Comparison of ENCODE assay signal across 8 cellular contexts in genomic region chr19:40662925-40663711, GRCh38. TPM values are rescaled to one million over a fixed set of nuclear protein-coding genes. Genes with fewer than 3 reads are reported as not detected.
DNase-seq lines count a peak whose midpoint lies in the region; ATAC-seq, FAIRE-seq and TF ChIP-seq lines count a peak whose summit lies in the region.

No MANE protein-coding gene starts in this region.

- POLR2A ChIA-PET in A549 (lab: Yijun Ruan, JAX), result interaction anchor here (0.8 to 2.9 kb wide), 16 partner anchors 9 to 600 kb away, joined by 3 to 19 read pairs (median 8); partner anchors contain the start of genes ACTMAP, COQ8B, EGLN2 and ITPKC

- CTCF ChIA-PET in A549 (lab: Yijun Ruan, JAX), result interaction anchor here (0.6 to 16.6 kb wide), 95 partner anchors 10 to 659 kb away, joined by 3 to 178 read pairs (median 4); partner anchors contain the start of genes ACTMAP, COQ8B, EGLN2 and ITPKC

- H3K9me3 ChIP-seq in A549 (no peaks in the 10 kb centered on the region), keratinocyte (ENCODE audit: control insufficient read depth, low read depth, low read length) (no peaks in the 10 kb centered on the region)

- ATAC-seq in A549 (peak; percentile 79 to 87), GM18519 (IDR thresholded peaks at IDR 0.05; ENCODE audit: low FRiP score, unreplicated experiment) (peak; percentile 70), HG03064 (IDR thresholded peaks at IDR 0.05; ENCODE audit: low read depth, unreplicated experiment) (peak; percentile 52)

- dilution Hi-C loops in keratinocyte (cut with MboI; ENCODE audit: extremely low pct_ligation_motif_present, low sequenced_read_pairs), result no loop called here

- WGBS in A549 (ENCODE audit: missing lambda C conversion rate), result 1% methylated on average over 56 of the region's 62 CpGs

- TF ChIP-seq POLR2A in A549 (IDR thresholded peaks at IDR 0.05; ENCODE audit: low read length), result peak; percentile 50

- H3K4me3 ChIP-seq in A549, result peak overlapping the region; percentile 57
- peak overlapping the region; percentile 61 to 80 (median 64) for H3K4me3 ChIP-seq in keratinocyte (ENCODE audit: control insufficient read depth in 2 of 3, extremely low read depth in 1 of 3, insufficient read depth in 2 of 3, low read depth in 1 of 3, low read length in 3 of 3)

- H3K27me3 ChIP-seq in keratinocyte (ENCODE audit: control insufficient read depth, extremely low read depth, insufficient read depth, low read length), result no peaks in the 10 kb centered on the region

- TF ChIP-seq EP300 in A549 (IDR thresholded peaks at IDR 0.05), result no peak

- peak; percentile 100 for TF ChIP-seq RAD21 in A549 (conservative IDR thresholded peaks at IDR 0.05 in 1 of 2, IDR thresholded peaks at IDR 0.05 in 1 of 2)

- H3K4me2 ChIP-seq in A549 (peak overlapping the region; percentile 80), keratinocyte (ENCODE audit: control insufficient read depth, extremely low read depth, insufficient read depth, low read depth, low read length) (peak overlapping the region; percentile 84)

- peak overlapping the region; percentile 81 to 83 for H3K27ac ChIP-seq in A549
- peak overlapping the region; percentile 87 for H3K27ac ChIP-seq in caudate nucleus (ENCODE audit: low read depth, low read length)
- no peak overlapping the region for H3K27ac ChIP-seq in keratinocyte (ENCODE audit: control insufficient read depth, insufficient read depth, low read length)

- H3K9me1 ChIP-seq in keratinocyte (ENCODE audit: control insufficient read depth, extremely low read depth, insufficient read depth, low read length), result no peaks in the 10 kb centered on the region

- peaks cover 0 to under 1% of the 10 kb centered on the region in 2 experiments for H3K36me3 ChIP-seq in keratinocyte (ENCODE audit: control insufficient read depth in 2 of 2, extremely low read depth in 1 of 2, insufficient read depth in 2 of 2, low read length in 2 of 2)

- TF ChIP-seq CTCF in A549 (IDR thresholded peaks at IDR 0.05) (peak; percentile 100), keratinocyte (optimal IDR thresholded peaks at IDR 0.05 in 1 of 3, IDR thresholded peaks at IDR 0.05 in 1 of 3, conservative IDR thresholded peaks at IDR 0.05 in 1 of 3; ENCODE audit: extremely low read depth in 1 of 3, insufficient read depth in 2 of 3, low read length in 3 of 3) (peak in 1 of 3 experiments; percentile 91)

- H2AFZ ChIP-seq in keratinocyte (ENCODE audit: control insufficient read depth, low read length), result peak overlapping the region; percentile 84

- FAIRE-seq in A549 (lab: Jason Lieb, UNC), result peak; percentile 94
- FAIRE-seq in keratinocyte (lab: Jason Lieb, UNC), result no peak

- peak overlapping the region; percentile 78 for H3K9ac ChIP-seq in keratinocyte (ENCODE audit: control insufficient read depth, extremely low read depth, insufficient read depth, low read length)

- DNase-seq in A549 (ENCODE audit: low read depth in 1 of 2, low spot score in 1 of 2) (peak; percentile 95 to 97), NCI-H2171 (lab: John Stamatoyannopoulos, UW) (peak; percentile 81), caudate nucleus (lab: John Stamatoyannopoulos, UW) (peak in 59 of 61 donors; percentile 20 to 91 (median 78)), keratinocyte (ENCODE audit: low read depth, low spot score) (no peak)
- peak; percentile 83 for DNase-seq in activated CD4-positive, CD25-positive, alpha-beta regulatory T cell treated with anti-CD3 and anti-CD28 coated beads, Interleukin-2, amount 50 U/mL, for 16 hours (ENCODE audit: low read depth, low spot score)
- peak; percentile 84 to 90 for DNase-seq in stimulated activated CD4-positive, alpha-beta T cell treated with anti-CD3 and anti-CD28 coated beads, Interleukin-12 subunit alpha, Interleukin-12 subunit beta, amount 100 ng/mL, for 24 hours (ENCODE audit: low read depth in 2 of 2)

- H3K79me2 ChIP-seq in keratinocyte (ENCODE audit: control insufficient read depth, insufficient read depth, low read length), result no peaks in the 10 kb centered on the region

- H3K4me1 ChIP-seq in A549 (peaks cover 39% of the 10 kb centered on the region), keratinocyte (ENCODE audit: control insufficient read depth, extremely low read depth, insufficient read depth, low read length) (peaks cover 14% of the 10 kb centered on the region)

- H4K20me1 ChIP-seq in keratinocyte (ENCODE audit: control insufficient read depth, extremely low read depth, insufficient read depth, low read length), result no peaks in the 10 kb centered on the region

TF ChIP-seq in A549, 52 proteins besides CTCF, POLR2A, EP300 and RAD21 (continues in another document):
- TF ChIP-seq MAZ (IDR thresholded peaks at IDR 0.05; ENCODE audit: borderline replicate concordance, low read depth, low read length) (0 out of 2 replicates have a peak, but pooled peaks have one; percentile 68), ESRRA (IDR thresholded peaks at IDR 0.05; ENCODE audit: borderline replicate concordance, low read length) (0 out of 2 replicates have a peak, but pooled peaks have one; percentile 56), HDAC2 (IDR thresholded peaks at IDR 0.05) (no peak), MYC (IDR thresholded peaks at IDR 0.05; ENCODE audit: borderline replicate concordance, low read length) (peak; percentile 100), USF2 (IDR thresholded peaks at IDR 0.05) (peak; percentile 94)

RNA-seq across cellular contexts. Expression of gene NUMBL, which starts 27.3 kb away (rescaled TPM):
- polyA plus RNA-seq in A549 (2011; rRNA removed) (19.4 and 21.1 TPM in 2 replicates), A549 (2017; fragmentation: RNase III; extraction: RNeasy Plus Mini Kit Qiagen cat#74134 plus additional on column Dnase treatment) (26.6 to 29.7 TPM (median 28.7 TPM) in 3 replicates), keratinocyte (5.5 to 6.0 TPM (median 5.7 TPM) in 3 replicates)
- 41.5 and 47.8 TPM in 2 replicates for polyA plus RNA-seq in A549 (2012; cell fraction: cytosol; rRNA removed)
- 114 and 125 TPM in 2 replicates for polyA plus RNA-seq in A549 (2012; cell fraction: nucleus; rRNA removed)
- 13.8 and 13.9 TPM in 2 replicates for polyA minus RNA-seq in A549 (2011; rRNA and poly(A)+ RNA removed)
- polyA plus RNA-seq in keratinocyte (2011; ENCODE audit: low read depth), result 2.1 TPM
- polyA plus RNA-seq in keratinocyte (2011; cell fraction: cytosol; rRNA removed), result 2.8 and 6.6 TPM in 2 replicates
- 17.4 and 21.6 TPM in 2 replicates for polyA plus RNA-seq in keratinocyte (2011; cell fraction: nucleus; rRNA removed)
- polyA plus RNA-seq in keratinocyte (2012; ENCODE audit: low replicate concordance), result 5.1 and 6.9 TPM in 2 replicates
- 7.4 to 12.4 TPM (median 7.8 TPM) in 3 replicates for polyA minus RNA-seq in keratinocyte
- 7.7 TPM for polyA minus RNA-seq in keratinocyte (2011; cell fraction: cytosol; rRNA and poly(A)+ RNA removed)
- polyA minus RNA-seq in keratinocyte (2011; cell fraction: nucleus; rRNA and poly(A)+ RNA removed), result 6.2 and 12.3 TPM in 2 replicates

RNA-seq across cellular contexts. Expression of gene COQ8B, which starts 53.6 kb away (rescaled TPM):
- 43.9 and 47.2 TPM in 2 replicates for polyA plus RNA-seq in A549 (2011; rRNA removed)
- 55.5 and 70.2 TPM in 2 replicates for polyA plus RNA-seq in A549 (2012; cell fraction: cytosol; rRNA removed)
- polyA plus RNA-seq in A549 (2012; cell fraction: nucleus; rRNA removed), result 158 and 174 TPM in 2 replicates
- polyA plus RNA-seq in A549 (2017; fragmentation: RNase III; extraction: RNeasy Plus Mini Kit Qiagen cat#74134 plus additional on column Dnase treatment), result 55.3 to 64.9 TPM (median 63.6 TPM) in 3 replicates
- polyA minus RNA-seq in A549 (2011; rRNA and poly(A)+ RNA removed), result 55.3 TPM in 2 replicates
- 11.0 to 13.8 TPM (median 13.8 TPM) in 3 replicates for polyA plus RNA-seq in keratinocyte
- polyA plus RNA-seq in keratinocyte (2011; ENCODE audit: low read depth), result 2.0 TPM
- 4.9 and 9.7 TPM in 2 replicates for polyA plus RNA-seq in keratinocyte (2011; cell fraction: cytosol; rRNA removed)
- polyA plus RNA-seq in keratinocyte (2011; cell fraction: nucleus; rRNA removed), result 17.3 and 23.2 TPM in 2 replicates
- 10.2 and 16.4 TPM in 2 replicates for polyA plus RNA-seq in keratinocyte (2012; ENCODE audit: low replicate concordance)
- polyA minus RNA-seq in keratinocyte, result 8.6 to 18.7 TPM (median 10.4 TPM) in 3 replicates
- polyA minus RNA-seq in keratinocyte (2011; cell fraction: cytosol; rRNA and poly(A)+ RNA removed), result 11.7 TPM
- polyA minus RNA-seq in keratinocyte (2011; cell fraction: nucleus; rRNA and poly(A)+ RNA removed), result 11.3 and 12.1 TPM in 2 replicates

RNA-seq across cellular contexts. Expression of gene ITPKC, which starts 53.8 kb away (rescaled TPM):
- polyA plus RNA-seq in A549 (2011; rRNA removed) (6.5 and 8.7 TPM in 2 replicates), A549 (2017; fragmentation: RNase III; extraction: RNeasy Plus Mini Kit Qiagen cat#74134 plus additional on column Dnase treatment) (7.9 to 8.6 TPM (median 8.1 TPM) in 3 replicates), keratinocyte (17.0 to 32.6 TPM (median 17.2 TPM) in 3 replicates)
- polyA plus RNA-seq in A549 (2012; cell fraction: cytosol; rRNA removed), result 6.6 and 7.7 TPM in 2 replicates
- polyA plus RNA-seq in A549 (2012; cell fraction: nucleus; rRNA removed), result 10.7 and 10.9 TPM in 2 replicates
- 13.8 and 14.2 TPM in 2 replicates for polyA minus RNA-seq in A549 (2011; rRNA and poly(A)+ RNA removed)
- 90.2 TPM for polyA plus RNA-seq in keratinocyte (2011; ENCODE audit: low read depth)
- polyA plus RNA-seq in keratinocyte (2011; cell fraction: cytosol; rRNA removed), result 14.9 and 18.4 TPM in 2 replicates
- polyA plus RNA-seq in keratinocyte (2011; cell fraction: nucleus; rRNA removed), result 35.1 and 39.9 TPM in 2 replicates
- polyA plus RNA-seq in keratinocyte (2012; ENCODE audit: low replicate concordance), result 23.3 and 78.9 TPM in 2 replicates
- polyA minus RNA-seq in keratinocyte, result 26.8 to 44.5 TPM (median 40.3 TPM) in 3 replicates
- 29.4 TPM for polyA minus RNA-seq in keratinocyte (2011; cell fraction: cytosol; rRNA and poly(A)+ RNA removed)
- polyA minus RNA-seq in keratinocyte (2011; cell fraction: nucleus; rRNA and poly(A)+ RNA removed), result 34.6 and 37.9 TPM in 2 replicates
